ENCODE assay signal across 8 cellular contexts in the genomic region with DNA sequence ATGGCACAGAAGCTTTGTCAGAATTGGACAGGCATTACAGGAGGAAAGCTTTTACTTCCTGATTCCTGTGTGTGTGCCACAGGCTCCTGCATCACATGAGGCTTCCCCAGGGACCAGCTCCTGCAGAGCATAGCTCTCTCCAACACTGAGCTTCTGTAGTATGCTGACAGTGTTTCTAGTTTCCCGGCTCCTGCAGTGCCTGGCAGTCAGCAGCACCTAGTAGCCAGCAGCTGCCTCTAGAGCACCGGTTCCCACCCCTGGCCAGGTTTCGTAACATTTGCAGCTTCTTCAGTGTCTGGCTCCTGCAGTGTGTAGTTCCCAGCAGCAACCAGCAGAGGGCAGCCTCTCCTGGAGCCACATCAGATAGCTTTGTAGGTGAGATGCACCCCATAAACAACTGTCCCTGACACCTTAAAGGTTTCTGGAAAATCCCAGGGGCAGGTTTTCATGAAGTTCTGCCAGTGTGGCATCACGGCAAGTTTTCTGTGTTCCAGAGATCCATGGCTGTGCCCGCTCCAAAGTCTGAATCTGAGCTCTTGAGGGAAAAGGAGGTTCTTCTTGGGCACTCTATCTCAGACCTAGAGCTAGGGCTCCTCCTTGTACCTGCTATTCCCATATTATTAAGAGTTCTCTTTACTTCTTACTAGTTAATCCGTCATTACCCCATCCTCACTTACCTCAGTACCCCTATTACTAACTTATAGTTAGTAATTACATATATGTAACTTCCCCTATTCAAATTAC. TPM values are rescaled to one million over a fixed set of nuclear protein-coding genes. Genes with fewer than 3 reads are reported as not detected.
DNase-seq lines count a peak whose midpoint lies in the region; ATAC-seq lines count a peak whose summit lies in the region.

No MANE protein-coding gene starts in this region.

- peak overlapping the region in 6 of 8 donors; percentile 49 to 74 (median 62) for H3K27ac Mint-ChIP-seq in CD8-positive, alpha-beta memory T cell

- H4K91ac ChIP-seq in mesenchymal stem cell (ENCODE audit: low read length) = no peak overlapping the region

- no peak overlapping the region for H2BK120ac ChIP-seq in mesenchymal stem cell (ENCODE audit: low read depth, low read length)

- H3K27me3 ChIP-seq in CD8-positive, alpha-beta memory T cell (ENCODE audit: insufficient read depth, low read length, poor library complexity, severe bottlenecking) = no peaks in the 10 kb centered on the region
- no peaks in the 10 kb centered on the region for H3K27me3 ChIP-seq in effector memory CD4-positive, alpha-beta T cell (replicated peaks; ENCODE audit: control insufficient read depth, insufficient read depth, low read length, poor library complexity, severe bottlenecking)
- H3K27me3 ChIP-seq in mesenchymal stem cell (ENCODE audit: control insufficient read depth in 1 of 2, insufficient read depth in 1 of 2, low read length in 2 of 2) = peaks cover 0 to 4% of the 10 kb centered on the region in 2 experiments

- peaks cover 11 to 21% (median 15%) of the 10 kb centered on the region in 3 donors for H3K4me1 Mint-ChIP-seq in CD8-positive, alpha-beta memory T cell

- no peak overlapping the region for H2BK12ac ChIP-seq in mesenchymal stem cell (ENCODE audit: low read length in 2 of 2)

- H3K18ac ChIP-seq in mesenchymal stem cell (ENCODE audit: low read depth in 1 of 2, low read length in 2 of 2) = no peak overlapping the region

- no peak overlapping the region for H3K27ac ChIP-seq in CD8-positive, alpha-beta memory T cell (ENCODE audit: low read depth, low read length)
- H3K27ac ChIP-seq in effector memory CD4-positive, alpha-beta T cell (ENCODE audit: insufficient read depth, low read length, poor library complexity, severe bottlenecking) = no peak overlapping the region
- H3K27ac ChIP-seq in mesenchymal stem cell (ENCODE audit: low read length, poor library complexity, severe bottlenecking) = peak overlapping the region; percentile 22

- no peak overlapping the region for H3K23ac ChIP-seq in mesenchymal stem cell (ENCODE audit: low read length in 2 of 2)

- H3K4me2 ChIP-seq in mesenchymal stem cell (ENCODE audit: low read length, poor library complexity, severe bottlenecking) = peak overlapping the region; percentile 58

- no peaks in the 10 kb centered on the region for H3K36me3 Mint-ChIP-seq in CD8-positive, alpha-beta memory T cell

- H3K4me1 ChIP-seq in CD8-positive, alpha-beta memory T cell (ENCODE audit: insufficient read depth, low read length) = peaks cover 7% of the 10 kb centered on the region
- H3K4me1 ChIP-seq in effector memory CD4-positive, alpha-beta T cell (ENCODE audit: control insufficient read depth, insufficient read depth, low read length, poor library complexity, severe bottlenecking) = peaks cover 7% of the 10 kb centered on the region
- peaks cover 2% of the 10 kb centered on the region for H3K4me1 ChIP-seq in mesenchymal stem cell (ENCODE audit: control insufficient read depth, insufficient read depth, low read depth, low read length)

- H2BK15ac ChIP-seq in mesenchymal stem cell (ENCODE audit: low read depth, poor library complexity, severe bottlenecking) = no peak overlapping the region

- H3K4ac ChIP-seq in mesenchymal stem cell (ENCODE audit: low read depth in 1 of 2, low read length in 2 of 2) = no peak overlapping the region

- H3K4me3 ChIP-seq in CD8-positive, alpha-beta memory T cell (ENCODE audit: low read length) = peak overlapping the region; percentile 26
- no peak overlapping the region for H3K4me3 ChIP-seq in effector memory CD4-positive, alpha-beta T cell (ENCODE audit: insufficient read depth, low read depth, low read length, poor library complexity, severe bottlenecking)
- H3K4me3 ChIP-seq in mesenchymal stem cell (ENCODE audit: insufficient read depth in 1 of 2, low read depth in 1 of 2, low read length in 2 of 2) = peak overlapping the region in 1 of 2 experiments; percentile 48

- no peak overlapping the region for H3K14ac ChIP-seq in mesenchymal stem cell (ENCODE audit: low read length in 2 of 2)

- H3K9me3 ChIP-seq in CD8-positive, alpha-beta memory T cell (ENCODE audit: low read length) = no peaks in the 10 kb centered on the region
- H3K9me3 ChIP-seq in effector memory CD4-positive, alpha-beta T cell (ENCODE audit: control insufficient read depth, low read length) = no peaks in the 10 kb centered on the region
- no peaks in the 10 kb centered on the region for H3K9me3 ChIP-seq in mesenchymal stem cell (ENCODE audit: control insufficient read depth, low read length)

- H2AFZ ChIP-seq in mesenchymal stem cell (ENCODE audit: low read depth, low read length) = no peak overlapping the region

- CTCF ChIA-PET in CD8-positive, alpha-beta memory T cell (lab: Charles Lee) = interaction anchor here (0.5 to 3.7 kb wide), 30 partner anchors 11 to 1627 kb away, joined by 3 to 47 read pairs (median 4); partner anchors contain the start of genes ETV5 and TBCCD1

- peak; percentile 77 to 86 (median 79) for DNase-seq in CD8-positive, alpha-beta memory T cell
- DNase-seq in NCI-H82 (lab: John Stamatoyannopoulos, UW) (peak; percentile 85), mesenchymal stem cell (peak; percentile 87)
- DNase-seq in activated CD8-positive, alpha-beta memory T cell treated with anti-CD3 and anti-CD28 coated beads for 1 hour (ENCODE audit: extremely low read depth in 1 of 2, low read depth in 1 of 2) = peak; percentile 51 to 64
- DNase-seq in effector memory CD4-positive, alpha-beta T cell = peak; percentile 65 to 74 (median 66)
- peak; percentile 66 to 70 for DNase-seq in stimulated activated CD8-positive, alpha-beta memory T cell treated with anti-CD3 and anti-CD28 coated beads, Interleukin-15, amount 100 ng/mL, for 48 hours (ENCODE audit: low read depth in 2 of 2)

- peak overlapping the region; percentile 8 to 71 (median 55) for H3K4me3 Mint-ChIP-seq in CD8-positive, alpha-beta memory T cell

- WGBS in mesenchymal stem cell = 14% methylated on average over 5 of the region's 6 CpGs

- H3K9me3 Mint-ChIP-seq in CD8-positive, alpha-beta memory T cell = no peaks in the 10 kb centered on the region

- no peaks in the 10 kb centered on the region for H3K79me1 ChIP-seq in mesenchymal stem cell (replicated peaks; ENCODE audit: low read length, poor library complexity, severe bottlenecking)

- POLR2A ChIA-PET in CD8-positive, alpha-beta memory T cell (lab: Charles Lee) = interaction anchor here (0.9 to 1.7 kb wide), 3 partner anchors 11 to 16 kb away, joined by 3 to 6 read pairs (median 3); no protein-coding TSS in a partner anchor

- H3K9ac ChIP-seq in mesenchymal stem cell (ENCODE audit: low read length) = peak overlapping the region; percentile 46

- no peaks in the 10 kb centered on the region for H3K36me3 ChIP-seq in CD8-positive, alpha-beta memory T cell (ENCODE audit: insufficient read depth, low read length)
- no peaks in the 10 kb centered on the region for H3K36me3 ChIP-seq in effector memory CD4-positive, alpha-beta T cell (ENCODE audit: control insufficient read depth, insufficient read depth, low read length)
- H3K36me3 ChIP-seq in mesenchymal stem cell (ENCODE audit: control insufficient read depth in 1 of 2, insufficient read depth in 2 of 2, low read depth in 1 of 2, low read length in 2 of 2) = no peaks in the 10 kb centered on the region

- ATAC-seq in GM19455 (IDR thresholded peaks at IDR 0.05; ENCODE audit: unreplicated experiment) (peak; percentile 95), HG03558 (IDR thresholded peaks at IDR 0.05; ENCODE audit: extremely low read depth, unreplicated experiment) (peak; percentile 67)

- H2AK5ac ChIP-seq in mesenchymal stem cell (ENCODE audit: low read length, severe bottlenecking) = no peak overlapping the region

- peaks cover 4 to 12% of the 10 kb centered on the region in 2 donors for H3K27me3 Mint-ChIP-seq in CD8-positive, alpha-beta memory T cell

- peak overlapping the region; percentile 87 for H4K8ac ChIP-seq in mesenchymal stem cell (ENCODE audit: low read length)

- H2BK5ac ChIP-seq in mesenchymal stem cell (ENCODE audit: low read depth, low read length, poor library complexity, severe bottlenecking) = no peak overlapping the region

RNA-seq across cellular contexts. Expression of gene TRA2B, which starts 5.7 kb away (rescaled TPM):
- 100 to 1,000 TPM; 305 to 324 TPM for total RNA-seq in CD8-positive, alpha-beta memory T cell
- 181 TPM for polyA plus RNA-seq in CD8-positive, alpha-beta memory T cell
- 130 TPM for polyA plus RNA-seq in mesenchymal stem cell (2013, experiment 1 of 2)
- polyA plus RNA-seq in mesenchymal stem cell (2013, experiment 2 of 2) = 133 TPM
